ENCODE assay signal across 18 cellular contexts in genomic region chr1:12069616-12070244, GRCh38. TPM values are rescaled to one million over a fixed set of nuclear protein-coding genes. Genes with fewer than 3 reads are reported as not detected.
DNase-seq lines count a peak whose midpoint lies in the region; ATAC-seq, FAIRE-seq and TF ChIP-seq lines count a peak whose summit lies in the region.
"Had no signal": no experiment of that assay in that cellular context is flagged by ENCODE, and none has a peak within 500 bp of the region (broad histone marks: within the 10 kb centered on the region; RNA-seq: fewer than 3 reads in every experiment).

No MANE protein-coding gene starts in this region.

- no peak overlapping the region for H3K4me3 ChIP-seq in osteoblast (ENCODE audit: insufficient read depth, low read length)
- H3K4me3 ChIP-seq: A549 had no signal

- peaks cover 44% of the 10 kb centered on the region for H3K4me1 Mint-ChIP-seq in activated CD4-positive, alpha-beta T cell treated with anti-CD3 and anti-CD28 coated beads, Interleukin-2, amount 10 ng/mL, durations not matched to agents 24 days and 14 days

- no peaks in the 10 kb centered on the region for H3K79me2 ChIP-seq in osteoblast (ENCODE audit: insufficient read depth, low read length)

- no peaks in the 10 kb centered on the region for H3K9me3 Mint-ChIP-seq in activated CD4-positive, alpha-beta T cell treated with anti-CD3 and anti-CD28 coated beads, Interleukin-2, amount 10 ng/mL, durations not matched to agents 24 days and 14 days

- H2AFZ ChIP-seq in osteoblast (ENCODE audit: low read length) = no peak overlapping the region

- H4K20me1 ChIP-seq in osteoblast (ENCODE audit: insufficient read depth, low read length) = no peaks in the 10 kb centered on the region

- peak overlapping the region; percentile 72 for H3K4me3 Mint-ChIP-seq in activated CD4-positive, alpha-beta T cell treated with anti-CD3 and anti-CD28 coated beads, Interleukin-2, amount 10 ng/mL, durations not matched to agents 24 days and 14 days

- peaks cover 34% of the 10 kb centered on the region for H3K36me3 Mint-ChIP-seq in activated CD4-positive, alpha-beta T cell treated with anti-CD3 and anti-CD28 coated beads, Interleukin-2, amount 10 ng/mL, durations not matched to agents 24 days and 14 days (ENCODE audit: low read depth)

- no peaks in the 10 kb centered on the region for H3K9me3 ChIP-seq in osteoblast (ENCODE audit: low read depth, low read length)
- H3K9me3 ChIP-seq: A549 had no signal

- peaks cover 2% of the 10 kb centered on the region for H3K27me3 ChIP-seq in osteoblast (ENCODE audit: insufficient read depth, low read length)

- DNase-seq in activated CD4-positive, alpha-beta T cell treated with anti-CD3 and anti-CD28 coated beads, Interleukin-2, amount 10 ng/mL, durations not matched to agents 24 days and 14 days = peak; percentile 69
- DNase-seq in activated CD4-positive, alpha-beta T cell treated with anti-CD3 and anti-CD28 coated beads, Interleukin-2, amount 50 U/mL, for 1 hour = no peak
- DNase-seq in HTR-8/SVneo (ENCODE audit: insufficient read length, low spot score) (no peak), amniotic epithelial cell (ENCODE audit: low read depth) (peak; percentile 17), osteoblast (ENCODE audit: insufficient read length, low spot score, missing footprints) (peak; percentile 60), HEK293T (ENCODE audit: extremely low spot score) (no peak), NCI-H2196 treated with DMSO at 0.1 percent for 48 hours (lab: John Stamatoyannopoulos, UW; ENCODE audit: unreplicated experiment) (no peak)
- DNase-seq: activated CD4-positive, CD25-positive, alpha-beta regulatory T cell treated with anti-CD3 and anti-CD28 coated beads, Interleukin-2, amount 50 U/mL, for 72 hours; activated gamma-delta T cell treated with Interleukin-2 at 50 U/mL for 16 hours; COR-L47; NCI-H2081; stimulated activated CD4-positive, alpha-beta T cell treated with anti-CD3 and anti-CD28 coated beads, Interleukin-4, amount 100 ng/mL, for 4 hours; SW 1271 had no signal

- H3K27ac Mint-ChIP-seq in activated CD4-positive, alpha-beta T cell treated with anti-CD3 and anti-CD28 coated beads, Interleukin-2, amount 10 ng/mL, durations not matched to agents 24 days and 14 days = peak overlapping the region; percentile 78

- no peak for TF ChIP-seq CTCF in osteoblast (IDR thresholded peaks at IDR 0.05; ENCODE audit: extremely low read depth, low read depth, low read length)

- H3K36me3 ChIP-seq in osteoblast (ENCODE audit: insufficient read depth, low read length) = no peaks in the 10 kb centered on the region

- intact Hi-C loops in activated CD4-positive, alpha-beta T cell treated with anti-CD3 and anti-CD28 coated beads, Interleukin-2, amount 10 ng/mL, durations not matched to agents 24 days and 14 days (cut with micrococcal nuclease) = loop anchor here (2.0 to 10.0 kb wide), 5 partner anchors 19 to 548 kb away; partner anchors contain the start of genes DHRS3 and MIIP

- FAIRE-seq in HTR-8/SVneo (lab: Jason Lieb, UNC) = peak; percentile 4
- FAIRE-seq: A549 had no signal

- CTCF ChIA-PET in HEK293T (lab: Yijun Ruan, JAX) = interaction anchor here (1.5 kb wide), 1 partner anchor 10 kb away, joined by 4 read pairs; no protein-coding TSS in a partner anchor

- ATAC-seq in HG02981 (IDR thresholded peaks at IDR 0.05; ENCODE audit: unreplicated experiment) = no peak
- ATAC-seq: A549 had no signal

- POLR2A ChIA-PET in HEK293T (lab: Yijun Ruan, JAX) = no interaction called here

- H3K4me2 ChIP-seq in osteoblast (ENCODE audit: insufficient read depth, low read length) = no peak overlapping the region
- H3K4me2 ChIP-seq: A549 had no signal

- no peaks in the 10 kb centered on the region for H3K27me3 Mint-ChIP-seq in activated CD4-positive, alpha-beta T cell treated with anti-CD3 and anti-CD28 coated beads, Interleukin-2, amount 10 ng/mL, durations not matched to agents 24 days and 14 days

- H3K4me1 ChIP-seq in osteoblast (ENCODE audit: insufficient read depth, low read length) = peaks cover 18% of the 10 kb centered on the region
- H3K4me1 ChIP-seq: A549 had no signal

- H3K27ac ChIP-seq in osteoblast (ENCODE audit: low read depth, low read length) = no peak overlapping the region
- H3K27ac ChIP-seq: A549 had no signal

TF ChIP-seq in HEK293T, 16 proteins besides CTCF, POLR2A, EP300 and RAD21:
- TF ChIP-seq BHLHE40 (IDR thresholded peaks at IDR 0.05; ENCODE audit: borderline replicate concordance) (no peak), FOXM1 (IDR thresholded peaks at IDR 0.05; ENCODE audit: borderline replicate concordance) (no peak), ZNF384 (IDR thresholded peaks at IDR 0.05) (no peak), SUZ12 (IDR thresholded peaks at IDR 0.05) (no peak), PKNOX1 (IDR thresholded peaks at IDR 0.05) (no peak), HDGF (IDR thresholded peaks at IDR 0.05; ENCODE audit: borderline replicate concordance) (no peak), NFRKB (IDR thresholded peaks at IDR 0.05) (no peak), FOXA1 (IDR thresholded peaks at IDR 0.05) (no peak), L3MBTL2 (conservative IDR thresholded peaks at IDR 0.05) (no peak), LEF1 (IDR thresholded peaks at IDR 0.05; ENCODE audit: borderline replicate concordance) (no peak), TARDBP (IDR thresholded peaks at IDR 0.05) (no peak), ELF4 (IDR thresholded peaks at IDR 0.05) (no peak), FOXK2 (IDR thresholded peaks at IDR 0.05) (no peak), CTBP1 (IDR thresholded peaks at IDR 0.05; ENCODE audit: borderline replicate concordance) (no peak), SP1 (IDR thresholded peaks at IDR 0.05) (no peak), ARNT (IDR thresholded peaks at IDR 0.05) (no peak)

RNA-seq across cellular contexts. Expression of gene TNFRSF8, which starts 6.6 kb away (rescaled TPM):
- 33.2 and 35.1 TPM in 2 replicates for total RNA-seq in activated CD4-positive, alpha-beta T cell treated with anti-CD3 and anti-CD28 coated beads, Interleukin-2, amount 10 ng/mL, durations not matched to agents 24 days and 14 days
- total RNA-seq in osteoblast = under 0.01 and 0.29 TPM in 2 replicates
- total RNA-seq: lung microvascular endothelial cell, MCF 10A, RPMI7951 had no signal

RNA-seq across cellular contexts. Expression of gene MIIP, which starts 50.4 kb away (rescaled TPM):
- 68.9 and 73.9 TPM in 2 replicates for total RNA-seq in activated CD4-positive, alpha-beta T cell treated with anti-CD3 and anti-CD28 coated beads, Interleukin-2, amount 10 ng/mL, durations not matched to agents 24 days and 14 days
- total RNA-seq in osteoblast = 24.2 and 26.4 TPM in 2 replicates

Comparison
In these comparisons a context has a peak if more than half of its experiments do, and no peak if none do; other contexts are left out.
1. DNase-seq: peak in activated CD4-positive, alpha-beta T cell treated with anti-CD3 and anti-CD28 coated beads, Interleukin-2, amount 10 ng/mL, durations not matched to agents 24 days and 14 days (single experiment), amniotic epithelial cell (single experiment) and osteoblast (single experiment); none in activated CD4-positive, alpha-beta T cell treated with anti-CD3 and anti-CD28 coated beads, Interleukin-2, amount 50 U/mL, for 1 hour (single experiment), HTR-8/SVneo (single experiment), HEK293T (single experiment) and NCI-H2196 treated with DMSO at 0.1 percent for 48 hours (single experiment).
2. RNA of gene TNFRSF8, which starts 6.6 kb away (total RNA-seq): 33.2 to 35.1 TPM in activated CD4-positive, alpha-beta T cell treated with anti-CD3 and anti-CD28 coated beads, Interleukin-2, amount 10 ng/mL, durations not matched to agents 24 days and 14 days; under 0.01 to 0.29 TPM in osteoblast; every median in the first group is over 10 times any median in the second.